In genomic region chr12:104573-105081, GRCh38 we compare ENCODE assay signal across 1 cellular context.
TF ChIP-seq lines count a peak whose summit lies in the region.

No MANE protein-coding gene starts in this region.

TF ChIP-seq in H1, 55 proteins besides CTCF, POLR2A, EP300 and RAD21 (continued from another document):
- no peak for TF ChIP-seq RBBP5 (IDR thresholded peaks at IDR 0.05; ENCODE audit: borderline replicate concordance, low read depth, low read length)
- no peak for TF ChIP-seq USF2 (IDR thresholded peaks at IDR 0.05; ENCODE audit: low read length)
- TF ChIP-seq KDM5A (IDR thresholded peaks at IDR 0.05; ENCODE audit: low read length), result no peak
- no peak for TF ChIP-seq TEAD4 (IDR thresholded peaks at IDR 0.05; ENCODE audit: low read depth, low read length)
